Comparison of ENCODE assay signal across 34 cellular contexts in genomic region chr11:110734790-110735189, GRCh38. TPM values are rescaled to one million over a fixed set of nuclear protein-coding genes. Genes with fewer than 3 reads are reported as not detected.
"Had no signal": no experiment of that assay in that cellular context is flagged by ENCODE, and none has a peak within 500 bp of the region (broad histone marks: within the 10 kb centered on the region; RNA-seq: fewer than 3 reads in every experiment).

No MANE protein-coding gene starts in this region.

- H3K4me1 ChIP-seq: adrenal gland, body of pancreas, esophagus muscularis mucosa, foreskin keratinocyte, gastrocnemius medialis had no signal

- H3K4me3 ChIP-seq: adrenal gland, body of pancreas, esophagus muscularis mucosa, gastrocnemius medialis had no signal

- H3K36me3 Mint-ChIP-seq: activated naive CD4-positive, alpha-beta T cell treated with anti-CD3 and anti-CD28 coated beads, Interleukin-2, amount 50 U/mL, for 24 hours; activated naive CD8-positive, alpha-beta T cell treated with anti-CD3 and anti-CD28 coated beads for 36 hours; T-cell had no signal

- ATAC-seq: activated CD4-positive, CD25-positive, alpha-beta regulatory T cell treated with anti-CD3 and anti-CD28 coated beads, Interleukin-2, amount 50 U/mL, for 24 hours; activated CD8-positive, alpha-beta T cell treated with anti-CD3 and anti-CD28 coated beads for 36 hours; activated naive CD8-positive, alpha-beta T cell treated with anti-CD3 and anti-CD28 coated beads, Interleukin-2, amount 50 U/mL, for 24 hours; body of pancreas; effector memory CD8-positive, alpha-beta T cell; foreskin keratinocyte; gastrocnemius medialis; T-cell had no signal

- H3K4me1 Mint-ChIP-seq: activated naive CD4-positive, alpha-beta T cell treated with anti-CD3 and anti-CD28 coated beads, Interleukin-2, amount 50 U/mL, for 24 hours; activated naive CD8-positive, alpha-beta T cell treated with anti-CD3 and anti-CD28 coated beads for 36 hours; activated naive CD8-positive, alpha-beta T cell treated with anti-CD3 and anti-CD28 coated beads, Interleukin-2, amount 50 U/mL, for 24 hours; T-cell had no signal

- H3K4me3 Mint-ChIP-seq: activated B cell treated with CpG ODN at 0.5 μM for 24 hours; activated CD8-positive, alpha-beta T cell treated with anti-CD3 and anti-CD28 coated beads for 36 hours; activated naive CD4-positive, alpha-beta T cell treated with anti-CD3 and anti-CD28 coated beads for 36 hours; activated naive CD4-positive, alpha-beta T cell treated with anti-CD3 and anti-CD28 coated beads, Interleukin-2, amount 50 U/mL, for 24 hours; activated naive CD8-positive, alpha-beta T cell treated with anti-CD3 and anti-CD28 coated beads for 36 hours; activated naive CD8-positive, alpha-beta T cell treated with anti-CD3 and anti-CD28 coated beads, Interleukin-2, amount 50 U/mL, for 24 hours; activated T-helper 1 cell treated with anti-CD3 and anti-CD28 coated beads, Interleukin-12 subunit alpha, Interleukin-12 subunit beta, Interleukin-2, Interleukin-4 antibody, amounts not matched to agents 30 ng/mL and 10 ng/mL and 1 ng/mL, durations not matched to agents 14 hours and 24 hours and 36 hours; effector memory CD8-positive, alpha-beta T cell; T-cell; T-helper 1 cell treated with Interleukin-12 subunit alpha and Interleukin-12 subunit beta and Interleukin-4 antibody, amounts not matched to agents 30 μg/mL and 1 μg/mL, for 36 hours had no signal

- H3K27ac Mint-ChIP-seq: activated B cell treated with CpG ODN at 0.5 μM for 24 hours; activated CD8-positive, alpha-beta T cell treated with anti-CD3 and anti-CD28 coated beads for 36 hours; activated naive CD4-positive, alpha-beta T cell treated with anti-CD3 and anti-CD28 coated beads for 36 hours; activated naive CD4-positive, alpha-beta T cell treated with anti-CD3 and anti-CD28 coated beads, Interleukin-2, amount 50 U/mL, for 24 hours; activated naive CD8-positive, alpha-beta T cell treated with anti-CD3 and anti-CD28 coated beads for 36 hours; activated naive CD8-positive, alpha-beta T cell treated with anti-CD3 and anti-CD28 coated beads, Interleukin-2, amount 50 U/mL, for 24 hours; activated T-helper 1 cell treated with anti-CD3 and anti-CD28 coated beads, Interleukin-12 subunit alpha, Interleukin-12 subunit beta, Interleukin-2, Interleukin-4 antibody, amounts not matched to agents 30 ng/mL and 10 ng/mL and 1 ng/mL, durations not matched to agents 14 hours and 24 hours and 36 hours; activated T-helper 2 cell treated with anti-CD3 and anti-CD28 coated beads, Interferon-gamma antibody, Interleukin-2, Interleukin-4, amounts not matched to agents 10 μg/mL and 5 μg/mL and 100 μg/mL, durations not matched to agents 14 hours and 24 hours and 36 hours; effector memory CD8-positive, alpha-beta T cell; T-cell; T-helper 1 cell treated with Interleukin-12 subunit alpha and Interleukin-12 subunit beta and Interleukin-4 antibody, amounts not matched to agents 30 μg/mL and 1 μg/mL, for 36 hours had no signal

- DNase-seq: activated B cell treated with CpG ODN at 0.5 μM for 24 hours; activated CD4-positive, alpha-beta T cell treated with anti-CD3 and anti-CD28 coated beads for 48 hours; activated CD4-positive, alpha-beta T cell treated with anti-CD3 and anti-CD28 coated beads, Interleukin-2, amount 50 U/mL, for 1 hour; activated CD4-positive, alpha-beta T cell treated with anti-CD3 and anti-CD28 coated beads, Interleukin-2, amount 50 U/mL, for 48 hours; activated CD8-positive, alpha-beta memory T cell treated with anti-CD3 and anti-CD28 coated beads for 24 hours; activated CD8-positive, alpha-beta T cell treated with anti-CD3 and anti-CD28 coated beads for 36 hours; activated effector memory CD4-positive, alpha-beta T cell treated with anti-CD3 and anti-CD28 coated beads, Interleukin-2, amount 50 U/mL, for 16 hours; activated naive CD4-positive, alpha-beta T cell treated with anti-CD3 and anti-CD28 coated beads for 36 hours; activated naive CD8-positive, alpha-beta T cell treated with anti-CD3 and anti-CD28 coated beads for 36 hours; activated naive CD8-positive, alpha-beta T cell treated with anti-CD3 and anti-CD28 coated beads, Interleukin-2, amount 50 U/mL, for 24 hours; activated T-cell treated with anti-CD3 and anti-CD28 coated beads, Interleukin-2, amount 50 U/mL, for 48 hours; adrenal gland; amygdala; aorta; body of pancreas; caudate nucleus; cortex of kidney; dermis blood vessel endothelial cell; effector CD4-positive, alpha-beta T cell; effector memory CD8-positive, alpha-beta T cell; erythroblast; foreskin keratinocyte; gastrocnemius medialis; glutamatergic neuron; T-cell; T1000; WERI-Rb-1 had no signal

- H3K36me3 ChIP-seq: adrenal gland, esophagus muscularis mucosa, gastrocnemius medialis, WERI-Rb-1 had no signal

- H3K9me3 Mint-ChIP-seq: activated B cell treated with CpG ODN at 0.5 μM for 24 hours; activated CD8-positive, alpha-beta T cell treated with anti-CD3 and anti-CD28 coated beads for 36 hours; activated naive CD4-positive, alpha-beta T cell treated with anti-CD3 and anti-CD28 coated beads for 36 hours; activated naive CD4-positive, alpha-beta T cell treated with anti-CD3 and anti-CD28 coated beads, Interleukin-2, amount 50 U/mL, for 24 hours; activated naive CD8-positive, alpha-beta T cell treated with anti-CD3 and anti-CD28 coated beads for 36 hours; activated naive CD8-positive, alpha-beta T cell treated with anti-CD3 and anti-CD28 coated beads, Interleukin-2, amount 50 U/mL, for 24 hours; activated T-helper 1 cell treated with anti-CD3 and anti-CD28 coated beads, Interleukin-12 subunit alpha, Interleukin-12 subunit beta, Interleukin-2, Interleukin-4 antibody, amounts not matched to agents 30 ng/mL and 10 ng/mL and 1 ng/mL, durations not matched to agents 14 hours and 24 hours and 36 hours; activated T-helper 2 cell treated with anti-CD3 and anti-CD28 coated beads, Interferon-gamma antibody, Interleukin-2, Interleukin-4, amounts not matched to agents 10 μg/mL and 5 μg/mL and 100 μg/mL, durations not matched to agents 14 hours and 24 hours and 36 hours; effector memory CD8-positive, alpha-beta T cell; T-cell; T-helper 1 cell treated with Interleukin-12 subunit alpha and Interleukin-12 subunit beta and Interleukin-4 antibody, amounts not matched to agents 30 μg/mL and 1 μg/mL, for 36 hours had no signal

- H3K27ac ChIP-seq: adrenal gland, body of pancreas, esophagus muscularis mucosa, foreskin keratinocyte, gastrocnemius medialis, WERI-Rb-1 had no signal

- H3K9me3 ChIP-seq: adrenal gland, body of pancreas, esophagus muscularis mucosa, gastrocnemius medialis had no signal

- H3K27me3 ChIP-seq: adrenal gland, body of pancreas, esophagus muscularis mucosa, gastrocnemius medialis had no signal

RNA-seq across cellular contexts. Expression of gene ARHGAP20, which starts 22.6 kb away (rescaled TPM):
- total RNA-seq: activated T-helper 1 cell treated with anti-CD3 and anti-CD28 coated beads, Interleukin-12 subunit alpha, Interleukin-12 subunit beta, Interleukin-2, Interleukin-4 antibody, amounts not matched to agents 30 ng/mL and 10 ng/mL and 1 ng/mL, durations not matched to agents 14 hours and 24 hours and 36 hours; activated T-helper 2 cell treated with anti-CD3 and anti-CD28 coated beads, Interferon-gamma antibody, Interleukin-2, Interleukin-4, amounts not matched to agents 10 μg/mL and 5 μg/mL and 100 μg/mL, durations not matched to agents 14 hours and 24 hours and 36 hours; foreskin keratinocyte; T-helper 2 cell treated with Interferon-gamma antibody and Interleukin-4, amounts not matched to agents 100 ng/mL and 5 ng/mL, for 36 hours had no signal
